In the genomic region with DNA sequence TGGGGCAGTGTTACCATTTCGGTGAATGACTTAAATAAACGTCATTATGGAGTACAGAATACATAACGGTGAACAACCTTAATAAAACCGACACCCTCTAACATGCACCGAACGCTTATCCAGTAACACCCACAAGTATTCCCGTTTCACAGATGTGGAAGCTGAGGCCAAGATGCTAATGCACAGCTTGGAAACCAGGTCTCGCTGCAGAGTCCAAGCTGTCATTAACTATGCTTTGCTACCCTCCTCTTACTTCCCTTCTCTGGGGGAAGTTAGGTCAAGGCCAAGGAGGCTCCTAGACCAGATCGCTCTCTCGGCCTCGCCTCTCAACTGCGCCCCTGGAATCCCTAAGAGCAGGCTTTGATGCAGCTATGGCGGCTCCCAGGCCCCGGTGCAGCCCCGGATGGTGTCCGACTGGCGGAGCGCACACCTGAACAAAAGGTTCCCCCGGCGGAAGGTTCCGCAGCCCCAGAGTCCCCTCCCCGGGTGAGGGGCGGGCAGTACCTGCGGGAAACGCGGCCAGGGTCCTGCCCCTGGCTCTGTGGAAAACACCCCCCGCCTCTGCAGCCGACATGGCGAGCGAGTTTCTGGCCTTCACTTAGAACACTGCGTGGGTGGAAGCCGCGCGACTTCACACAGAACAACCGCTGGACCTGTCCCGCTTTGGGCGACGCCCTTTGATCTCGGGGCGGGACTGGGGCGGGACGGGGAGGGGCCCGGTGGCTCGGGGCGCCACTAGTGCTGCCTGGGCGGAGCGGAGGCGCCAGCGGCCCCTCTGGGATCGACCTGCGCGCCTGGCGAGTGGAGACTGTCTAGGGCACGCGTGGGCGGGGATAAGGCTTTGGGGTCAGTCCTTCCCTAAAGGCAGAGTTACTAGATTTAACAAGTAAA, we compare ENCODE assay signal across 8 cellular contexts. TPM values are rescaled to one million over a fixed set of nuclear protein-coding genes. Genes with fewer than 3 reads are reported as not detected.
DNase-seq lines count a peak whose midpoint lies in the region; ATAC-seq and TF ChIP-seq lines count a peak whose summit lies in the region.

A gene with protein sequence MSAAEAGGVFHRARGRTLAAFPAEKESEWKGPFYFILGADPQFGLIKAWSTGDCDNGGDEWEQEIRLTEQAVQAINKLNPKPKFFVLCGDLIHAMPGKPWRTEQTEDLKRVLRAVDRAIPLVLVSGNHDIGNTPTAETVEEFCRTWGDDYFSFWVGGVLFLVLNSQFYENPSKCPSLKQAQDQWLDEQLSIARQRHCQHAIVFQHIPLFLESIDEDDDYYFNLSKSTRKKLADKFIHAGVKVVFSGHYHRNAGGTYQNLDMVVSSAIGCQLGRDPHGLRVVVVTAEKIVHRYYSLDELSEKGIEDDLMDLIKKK (minus strand): TSS at position 685 of the 891 bp plus-strand sequence. CDS start 111 bp downstream, at position 574.

- H3K4me1 Mint-ChIP-seq in CD4-positive, alpha-beta memory T cell, result peaks cover 15 to 36% (median 20%) of the 10 kb centered on the region in 4 donors
- H3K4me1 Mint-ChIP-seq in endodermal cell, result peaks cover 27% of the 10 kb centered on the region

- intact Hi-C loops in CD4-positive, alpha-beta memory T cell (cut with micrococcal nuclease), result loop anchor here (5.0 kb wide), 2 partner anchors 721 to 886 kb away; a partner anchor contains a TSS

- peaks cover 18% of the 10 kb centered on the region for H3K4me1 ChIP-seq in CD4-positive, alpha-beta memory T cell (ENCODE audit: insufficient read depth, low read length)
- H3K4me1 ChIP-seq in endodermal cell (ENCODE audit: control insufficient read depth, insufficient read depth, low read length) (no peaks in the 10 kb centered on the region), mesodermal cell (ENCODE audit: control insufficient read depth, insufficient read depth, low read length, poor library complexity, severe bottlenecking) (peaks cover 12% of the 10 kb centered on the region)

- H3K4me3 ChIP-seq in CD4-positive, alpha-beta memory T cell (ENCODE audit: low read length in 2 of 2), result peak within 1 kb of the TSS; percentile 68 to 83
- H3K4me3 ChIP-seq in endodermal cell (ENCODE audit: low read length), result peak within 1 kb of the TSS; percentile 94
- peak within 1 kb of the TSS; percentile 73 for H3K4me3 ChIP-seq in mesodermal cell (ENCODE audit: extremely low read depth, insufficient read depth, low read length, poor library complexity, severe bottlenecking)

- no peaks in the 10 kb centered on the region for H3K9me3 ChIP-seq in CD4-positive, alpha-beta memory T cell (ENCODE audit: control insufficient read depth in 1 of 2, low read length in 2 of 2)
- H3K9me3 ChIP-seq in endodermal cell (ENCODE audit: control insufficient read depth, low read length), result no peaks in the 10 kb centered on the region
- peaks cover 3% of the 10 kb centered on the region for H3K9me3 ChIP-seq in mesodermal cell (ENCODE audit: control insufficient read depth, low read length)

- H3K27ac ChIP-seq in CD4-positive, alpha-beta memory T cell (ENCODE audit: low read depth, low read length), result peak within 1 kb of the TSS; percentile 68
- no peak within 1 kb of the TSS for H3K27ac ChIP-seq in endodermal cell (ENCODE audit: low read depth, low read length)
- peak within 1 kb of the TSS; percentile 72 for H3K27ac ChIP-seq in mesodermal cell (ENCODE audit: low read depth, low read length, severe bottlenecking)

- peak; percentile 88 to 95 (median 91) for DNase-seq in CD4-positive, alpha-beta memory T cell
- DNase-seq in HS-27A (ENCODE audit: low read depth) (peak; percentile 80), NOMO-1 treated with dmso at 0.1 percent for 144 hours (lab: John Stamatoyannopoulos, UW; ENCODE audit: unreplicated experiment) (peak; percentile 92), endodermal cell (peak; percentile 96)
- peak; percentile 75 for DNase-seq in activated CD8-positive, alpha-beta memory T cell treated with anti-CD3 and anti-CD28 coated beads, Interleukin-2, amount 50 U/mL, for 24 hours (ENCODE audit: extremely low read depth)
- peak; percentile 75 for DNase-seq in stimulated activated CD8-positive, alpha-beta memory T cell treated with anti-CD3 and anti-CD28 coated beads, Interleukin-15, amount 100 ng/mL, for 1 hour (ENCODE audit: low read depth)

- peaks cover 0 to 2% (median 0%) of the 10 kb centered on the region in 8 donors for H3K9me3 Mint-ChIP-seq in CD4-positive, alpha-beta memory T cell
- no peaks in the 10 kb centered on the region for H3K9me3 Mint-ChIP-seq in endodermal cell

- WGBS in endodermal cell (ENCODE audit: insufficient coverage in 1 of 2, insufficient read length in 1 of 2), 2 experiments, result 5 to 12% methylated on average over 26 to 56 of the region's 56 CpGs
- WGBS in mesodermal cell (ENCODE audit: insufficient coverage in 2 of 2), 2 experiments, result 3 to 9% methylated on average over 39 to 47 of the region's 56 CpGs

- no peak for TF ChIP-seq CTCF in endodermal cell (conservative IDR thresholded peaks at IDR 0.05)

- H3K27ac Mint-ChIP-seq in CD4-positive, alpha-beta memory T cell, result peak within 1 kb of the TSS; percentile 90 to 97 (median 95)
- H3K27ac Mint-ChIP-seq in endodermal cell, result peak within 1 kb of the TSS; percentile 97

- POLR2A ChIA-PET in CD4-positive, alpha-beta memory T cell (lab: Charles Lee; ENCODE audit: partially characterized antibody), result interaction anchor here (0.5 to 2.2 kb wide), 9 partner anchors 14 to 1861 kb away, joined by 3 to 8 read pairs (median 3); a partner anchor contains a TSS

- no peaks in the 10 kb centered on the region for H3K27me3 ChIP-seq in CD4-positive, alpha-beta memory T cell (ENCODE audit: insufficient read depth, low read length)
- no peaks in the 10 kb centered on the region for H3K27me3 ChIP-seq in endodermal cell (ENCODE audit: control insufficient read depth, insufficient read depth, low read length, poor library complexity, severe bottlenecking)

- H3K36me3 ChIP-seq in CD4-positive, alpha-beta memory T cell (ENCODE audit: insufficient read depth, low read length), result no peaks in the 10 kb centered on the region
- H3K36me3 ChIP-seq in endodermal cell (ENCODE audit: control insufficient read depth, insufficient read depth, low read length), result no peaks in the 10 kb centered on the region
- H3K36me3 ChIP-seq in mesodermal cell (ENCODE audit: control insufficient read depth, insufficient read depth, low read length), result no peaks in the 10 kb centered on the region

- peaks cover 6 to 8% of the 10 kb centered on the region in 2 donors for H3K36me3 Mint-ChIP-seq in CD4-positive, alpha-beta memory T cell
- H3K36me3 Mint-ChIP-seq in endodermal cell (ENCODE audit: low read depth), result no peaks in the 10 kb centered on the region

- CTCF ChIA-PET in CD4-positive, alpha-beta memory T cell (lab: Charles Lee; ENCODE audit: partially characterized antibody), result interaction anchor here (0.6 to 1.5 kb wide), 3 partner anchors 13 to 228 kb away, joined by 3 to 4 read pairs (median 3); no protein-coding TSS in a partner anchor

- H3K4me3 Mint-ChIP-seq in CD4-positive, alpha-beta memory T cell, result peak within 1 kb of the TSS; percentile 91 to 97 (median 94)
- peak within 1 kb of the TSS; percentile 86 for H3K4me3 Mint-ChIP-seq in endodermal cell

- H3K9ac ChIP-seq in endodermal cell (ENCODE audit: extremely low read depth, low read length, poor library complexity, severe bottlenecking), result peak within 1 kb of the TSS; percentile 42

- peaks cover 0 to 2% of the 10 kb centered on the region in 2 donors for H3K27me3 Mint-ChIP-seq in CD4-positive, alpha-beta memory T cell
- H3K27me3 Mint-ChIP-seq in endodermal cell (ENCODE audit: insufficient read depth), result no peaks in the 10 kb centered on the region

- peak; percentile 79 for ATAC-seq in GM19463 (IDR thresholded peaks at IDR 0.05; ENCODE audit: unreplicated experiment)

RNA-seq across cellular contexts. Expression of the gene that starts here (rescaled TPM):
- 1 to 10 TPM; 7.6 to 7.9 TPM for total RNA-seq in CD4-positive, alpha-beta memory T cell
- 10 to 100 TPM in 1 of 2 donors, 1 to 10 TPM in 1; 9.9 to 12.2 TPM for polyA plus RNA-seq in CD4-positive, alpha-beta memory T cell
- 10 to 100 TPM in 1 of 2 donors, 1 to 10 TPM in 1; 8.4 to 14.7 TPM for total RNA-seq in endodermal cell
- 8.5 TPM for polyA plus RNA-seq in endodermal cell (2013, experiment 1 of 2)
- polyA plus RNA-seq in endodermal cell (2013, experiment 2 of 2), result 8.0 TPM
- polyA plus RNA-seq in mesodermal cell (2013, experiment 1 of 2), result 10.3 TPM
- 9.2 TPM for polyA plus RNA-seq in mesodermal cell (2013, experiment 2 of 2)
